In genomic region chr3:33579181-33579510, GRCh38 we compare ENCODE assay signal across 1 cellular context.
TF ChIP-seq lines count a peak whose summit lies in the region.

No MANE protein-coding gene starts in this region.

TF ChIP-seq in HepG2, 621 proteins besides CTCF, POLR2A, EP300 and RAD21 (continued from another document):
- 0 out of 2 replicates have a peak, but pooled peaks have one; percentile 2 for TF ChIP-seq HOMEZ (CRISPR knock-in tag; IDR thresholded peaks at IDR 0.05; ENCODE audit: low read depth)
TF ChIP-seq in HepG2: peak in this region for 2.
